In genomic region chr20:18164356-18164755, GRCh38 we compare ENCODE assay signal across 22 cellular contexts. TPM values are rescaled to one million over a fixed set of nuclear protein-coding genes. Genes with fewer than 3 reads are reported as not detected.
DNase-seq lines count a peak whose midpoint lies in the region; ATAC-seq and TF ChIP-seq lines count a peak whose summit lies in the region.
"Had no signal": no experiment of that assay in that cellular context is flagged by ENCODE, and none has a peak within 500 bp of the region (broad histone marks: within the 10 kb centered on the region; RNA-seq: fewer than 3 reads in every experiment).

No MANE protein-coding gene starts in this region.

- peak; percentile 20 for ATAC-seq in activated CD8-positive, alpha-beta T cell treated with anti-CD3 and anti-CD28 coated beads for 36 hours
- ATAC-seq in activated CD8-positive, alpha-beta T cell treated with anti-CD3 and anti-CD28 coated beads, Interleukin-2, amount 10 ng/mL, durations not matched to agents 7 days and 5 days: no peak
- ATAC-seq in RWPE2 (ENCODE audit: low read depth): peak; percentile 70
- ATAC-seq: natural killer cell, upper lobe of right lung had no signal

- no peak overlapping the region for H3K4me3 ChIP-seq in RWPE2 (ENCODE audit: severe bottlenecking)
- no peak overlapping the region for H3K4me3 ChIP-seq in epithelial cell of proximal tubule (ENCODE audit: low read depth, low read length)
- no peak overlapping the region for H3K4me3 ChIP-seq in Peyer's patch
- H3K4me3 ChIP-seq: cardiac muscle cell, lung, upper lobe of right lung had no signal

- no peak for TF ChIP-seq POLR2A in Peyer's patch (IDR thresholded peaks at IDR 0.05)

- H3K27me3 ChIP-seq in RWPE2 (ENCODE audit: insufficient read depth, poor library complexity, severe bottlenecking) (no peaks in the 10 kb centered on the region), Peyer's patch (no peaks in the 10 kb centered on the region)
- H3K27me3 ChIP-seq: cardiac muscle cell, upper lobe of right lung had no signal

- DNase-seq in activated CD8-positive, alpha-beta T cell treated with anti-CD3 and anti-CD28 coated beads for 36 hours: no peak
- DNase-seq in activated CD8-positive, alpha-beta T cell treated with anti-CD3 and anti-CD28 coated beads, Interleukin-2, amount 10 ng/mL, durations not matched to agents 7 days and 5 days: no peak
- DNase-seq in RWPE2 (ENCODE audit: low spot score): no peak
- DNase-seq in epithelial cell of proximal tubule (ENCODE audit: low read depth): peak; percentile 20
- peak; percentile 86 for DNase-seq in renal cortical epithelial cell (ENCODE audit: low read depth)
- no peak for DNase-seq in NCI-H1048 (lab: John Stamatoyannopoulos, UW)
- no peak for DNase-seq in Peyer's patch
- no peak for DNase-seq in amniotic stem cell (lab: John Stamatoyannopoulos, UW)
- DNase-seq: 8988T; activated CD4-positive, CD25-positive, alpha-beta regulatory T cell; activated naive CD4-positive, alpha-beta T cell treated with anti-CD3 and anti-CD28 coated beads for 36 hours; DMS79 treated with DMSO at 0.1 percent for 48 hours; effector memory CD4-positive, alpha-beta T cell; Karpas-422; natural killer cell; NCI-H146; NCI-H226; stimulated activated CD4-positive, alpha-beta T cell treated with anti-CD3 and anti-CD28 coated beads, Interleukin-12 subunit alpha, Interleukin-12 subunit beta, amount 100 ng/mL, for 4 hours; stimulated activated naive CD4-positive, alpha-beta T cell; upper lobe of right lung had no signal

- H3K36me3 ChIP-seq in RWPE2 (ENCODE audit: low read depth): peaks cover 39% of the 10 kb centered on the region
- peaks cover 0 to 52% (median 0%) of the 10 kb centered on the region in 3 donors for H3K36me3 ChIP-seq in Peyer's patch

- no peaks in the 10 kb centered on the region for H3K9me3 Mint-ChIP-seq in activated CD8-positive, alpha-beta T cell treated with anti-CD3 and anti-CD28 coated beads for 36 hours
- no peaks in the 10 kb centered on the region for H3K9me3 Mint-ChIP-seq in activated CD8-positive, alpha-beta T cell treated with anti-CD3 and anti-CD28 coated beads, Interleukin-2, amount 10 ng/mL, durations not matched to agents 7 days and 5 days (ENCODE audit: insufficient read depth)
- H3K9me3 Mint-ChIP-seq: activated naive CD4-positive, alpha-beta T cell treated with anti-CD3 and anti-CD28 coated beads for 36 hours; natural killer cell had no signal

- no peak overlapping the region for H3K4me3 Mint-ChIP-seq in activated CD8-positive, alpha-beta T cell treated with anti-CD3 and anti-CD28 coated beads for 36 hours
- no peak overlapping the region for H3K4me3 Mint-ChIP-seq in activated CD8-positive, alpha-beta T cell treated with anti-CD3 and anti-CD28 coated beads, Interleukin-2, amount 10 ng/mL, durations not matched to agents 7 days and 5 days
- H3K4me3 Mint-ChIP-seq: activated naive CD4-positive, alpha-beta T cell treated with anti-CD3 and anti-CD28 coated beads for 36 hours; natural killer cell had no signal

- peaks cover 42% of the 10 kb centered on the region for H3K36me3 Mint-ChIP-seq in activated CD8-positive, alpha-beta T cell treated with anti-CD3 and anti-CD28 coated beads for 36 hours (ENCODE audit: low read depth)
- H3K36me3 Mint-ChIP-seq in activated CD8-positive, alpha-beta T cell treated with anti-CD3 and anti-CD28 coated beads, Interleukin-2, amount 10 ng/mL, durations not matched to agents 7 days and 5 days (ENCODE audit: low read depth): peaks cover 39% of the 10 kb centered on the region

- H3K27ac Mint-ChIP-seq in activated CD8-positive, alpha-beta T cell treated with anti-CD3 and anti-CD28 coated beads for 36 hours: no peak overlapping the region
- H3K27ac Mint-ChIP-seq in activated CD8-positive, alpha-beta T cell treated with anti-CD3 and anti-CD28 coated beads, Interleukin-2, amount 10 ng/mL, durations not matched to agents 7 days and 5 days: no peak overlapping the region
- H3K27ac Mint-ChIP-seq: activated naive CD4-positive, alpha-beta T cell treated with anti-CD3 and anti-CD28 coated beads for 36 hours had no signal

- no peaks in the 10 kb centered on the region for H3K4me1 ChIP-seq in RWPE2 (ENCODE audit: insufficient read depth, poor library complexity, severe bottlenecking)
- H3K4me1 ChIP-seq in Peyer's patch: peaks cover 0 to 14% (median 0%) of the 10 kb centered on the region in 4 donors

- TF ChIP-seq CTCF in activated CD8-positive, alpha-beta T cell treated with anti-CD3 and anti-CD28 coated beads for 36 hours (IDR thresholded peaks at IDR 0.05): no peak
- TF ChIP-seq CTCF in RWPE2 (IDR thresholded peaks at IDR 0.05; ENCODE audit: poor library complexity, severe bottlenecking) (no peak), epithelial cell of proximal tubule (conservative IDR thresholded peaks at IDR 0.05; ENCODE audit: low read depth, low read length) (no peak), Peyer's patch (IDR thresholded peaks at IDR 0.05) (no peak)

- H3K27ac ChIP-seq in RWPE2 (ENCODE audit: poor library complexity, severe bottlenecking): no peak overlapping the region
- H3K27ac ChIP-seq in Peyer's patch: no peak overlapping the region
- H3K27ac ChIP-seq: cardiac muscle cell, upper lobe of right lung had no signal

- POLR2A ChIA-PET in activated CD8-positive, alpha-beta T cell treated with anti-CD3 and anti-CD28 coated beads for 36 hours (lab: Charles Lee): no interaction called here
- POLR2A ChIA-PET in activated CD8-positive, alpha-beta T cell treated with anti-CD3 and anti-CD28 coated beads, Interleukin-2, amount 10 ng/mL, durations not matched to agents 7 days and 5 days (lab: Charles Lee): no interaction called here

- no peaks in the 10 kb centered on the region for H3K27me3 Mint-ChIP-seq in activated CD8-positive, alpha-beta T cell treated with anti-CD3 and anti-CD28 coated beads for 36 hours
- H3K27me3 Mint-ChIP-seq in activated CD8-positive, alpha-beta T cell treated with anti-CD3 and anti-CD28 coated beads, Interleukin-2, amount 10 ng/mL, durations not matched to agents 7 days and 5 days (ENCODE audit: low read depth): no peaks in the 10 kb centered on the region

- CTCF ChIA-PET in activated CD8-positive, alpha-beta T cell treated with anti-CD3 and anti-CD28 coated beads for 36 hours (lab: Charles Lee): no interaction called here
- CTCF ChIA-PET in activated CD8-positive, alpha-beta T cell treated with anti-CD3 and anti-CD28 coated beads, Interleukin-2, amount 10 ng/mL, durations not matched to agents 7 days and 5 days (lab: Charles Lee): no interaction called here

- H3K4me1 Mint-ChIP-seq in activated CD8-positive, alpha-beta T cell treated with anti-CD3 and anti-CD28 coated beads for 36 hours (ENCODE audit: low read depth): peaks cover 34% of the 10 kb centered on the region
- peaks cover 20% of the 10 kb centered on the region for H3K4me1 Mint-ChIP-seq in activated CD8-positive, alpha-beta T cell treated with anti-CD3 and anti-CD28 coated beads, Interleukin-2, amount 10 ng/mL, durations not matched to agents 7 days and 5 days (ENCODE audit: low read depth)

- H3K9me3 ChIP-seq in RWPE2 (ENCODE audit: severe bottlenecking) (no peaks in the 10 kb centered on the region), Peyer's patch (no peaks in the 10 kb centered on the region)
- H3K9me3 ChIP-seq: upper lobe of right lung had no signal

- intact Hi-C loops in activated CD8-positive, alpha-beta T cell treated with anti-CD3 and anti-CD28 coated beads for 36 hours (cut with micrococcal nuclease): no loop called here

RNA-seq across cellular contexts. Expression of gene KAT14, which starts 26.7 kb away (rescaled TPM):
- 10 to 100 TPM; 17.9 to 18.4 TPM for total RNA-seq in activated CD8-positive, alpha-beta T cell treated with anti-CD3 and anti-CD28 coated beads for 36 hours
- 10 to 100 TPM; 14.5 to 16.0 TPM for total RNA-seq in activated CD8-positive, alpha-beta T cell treated with anti-CD3 and anti-CD28 coated beads, Interleukin-2, amount 10 ng/mL, durations not matched to agents 7 days and 5 days
- total RNA-seq in epithelial cell of proximal tubule (6.4 and 10.6 TPM in 2 replicates), renal cortical epithelial cell (9.9 and 18.3 TPM in 2 replicates), Peyer's patch (10 to 100 TPM; 20.0 to 27.2 (median 22.0) TPM)

RNA-seq across cellular contexts. Expression of gene PET117, which starts 26.7 kb away (rescaled TPM):
- 10 to 100 TPM; 17.2 to 19.4 TPM for total RNA-seq in activated CD8-positive, alpha-beta T cell treated with anti-CD3 and anti-CD28 coated beads for 36 hours
- total RNA-seq in activated CD8-positive, alpha-beta T cell treated with anti-CD3 and anti-CD28 coated beads, Interleukin-2, amount 10 ng/mL, durations not matched to agents 7 days and 5 days: 10 to 100 TPM; 11.0 to 12.9 TPM
- total RNA-seq in epithelial cell of proximal tubule (17.4 and 24.1 TPM in 2 replicates), renal cortical epithelial cell (14.9 and 19.0 TPM in 2 replicates), Peyer's patch (10 to 100 TPM; 15.7 to 21.7 (median 18.0) TPM)

Comparison
In these comparisons a context has a peak if more than half of its experiments do, and no peak if none do; other contexts are left out.
1. DNase-seq: peak in epithelial cell of proximal tubule (single experiment) and renal cortical epithelial cell (single experiment); none in activated CD8-positive, alpha-beta T cell treated with anti-CD3 and anti-CD28 coated beads for 36 hours (single experiment), activated CD8-positive, alpha-beta T cell treated with anti-CD3 and anti-CD28 coated beads, Interleukin-2, amount 10 ng/mL, durations not matched to agents 7 days and 5 days (single experiment), RWPE2 (single experiment), NCI-H1048 (single experiment), Peyer's patch (0 of 3) and amniotic stem cell (single experiment).